ENCODE assay signal across 8 cellular contexts in genomic region chr15:64162478-64162868, GRCh38. TPM values are rescaled to one million over a fixed set of nuclear protein-coding genes. Genes with fewer than 3 reads are reported as not detected.
DNase-seq lines count a peak whose midpoint lies in the region; ATAC-seq and FAIRE-seq lines count a peak whose summit lies in the region.

No MANE protein-coding gene starts in this region.

- H3K9me3 Mint-ChIP-seq in activated naive CD4-positive, alpha-beta T cell treated with anti-CD3 and anti-CD28 coated beads, Interleukin-2, amount 50 U/mL, for 72 hours: no peaks in the 10 kb centered on the region
- no peaks in the 10 kb centered on the region for H3K9me3 Mint-ChIP-seq in stimulated activated effector memory CD8-positive, alpha-beta T cell treated with anti-CD3 and anti-CD28 coated beads, Interleukin-12 subunit alpha, Interleukin-12 subunit beta, amount 100 ng/mL, for 72 hours

- FAIRE-seq in GM19239 (lab: Jason Lieb, UNC): peak; percentile 14

- DNase-seq in GM19239 (ENCODE audit: insufficient read length, low spot score) (no peak), iPS DF 6.9 (ENCODE audit: low read depth, low spot score) (no peak), SHP77 (lab: John Stamatoyannopoulos, UW) (no peak), retina (no peak)
- DNase-seq in activated naive CD4-positive, alpha-beta T cell treated with anti-CD3 and anti-CD28 coated beads, Interleukin-2, amount 50 U/mL, for 72 hours (ENCODE audit: low spot score in 2 of 2): no peak
- no peak for DNase-seq in stimulated activated effector memory CD8-positive, alpha-beta T cell treated with anti-CD3 and anti-CD28 coated beads, Interleukin-12 subunit alpha, Interleukin-12 subunit beta, amount 100 ng/mL, for 72 hours (ENCODE audit: low spot score in 2 of 2)
- DNase-seq in activated CD4-positive, alpha-beta T cell treated with anti-CD3 and anti-CD28 coated beads for 48 hours: no peak

- no CpG with 5 or more reads among the region's 21 CpGs for WGBS in iPS DF 6.9 (ENCODE audit: insufficient coverage, insufficient read length)

- peak; percentile 7 for ATAC-seq in HG03066 (IDR thresholded peaks at IDR 0.05; ENCODE audit: low read depth, unreplicated experiment)
- peak; percentile 26 to 28 for ATAC-seq in activated naive CD4-positive, alpha-beta T cell treated with anti-CD3 and anti-CD28 coated beads, Interleukin-2, amount 50 U/mL, for 72 hours
- peak; percentile 22 for ATAC-seq in stimulated activated effector memory CD8-positive, alpha-beta T cell treated with anti-CD3 and anti-CD28 coated beads, Interleukin-12 subunit alpha, Interleukin-12 subunit beta, amount 100 ng/mL, for 72 hours

- peak overlapping the region; percentile 92 to 98 for H3K27ac Mint-ChIP-seq in activated naive CD4-positive, alpha-beta T cell treated with anti-CD3 and anti-CD28 coated beads, Interleukin-2, amount 50 U/mL, for 72 hours
- H3K27ac Mint-ChIP-seq in stimulated activated effector memory CD8-positive, alpha-beta T cell treated with anti-CD3 and anti-CD28 coated beads, Interleukin-12 subunit alpha, Interleukin-12 subunit beta, amount 100 ng/mL, for 72 hours: peak overlapping the region; percentile 96

- no peaks in the 10 kb centered on the region for H3K4me1 ChIP-seq in iPS DF 6.9 (ENCODE audit: control insufficient read depth, insufficient read depth, low read length)

- no peaks in the 10 kb centered on the region for H3K9me3 ChIP-seq in iPS DF 6.9 (ENCODE audit: control insufficient read depth, insufficient read depth, low read length)

- H3K4me3 Mint-ChIP-seq in stimulated activated effector memory CD8-positive, alpha-beta T cell treated with anti-CD3 and anti-CD28 coated beads, Interleukin-12 subunit alpha, Interleukin-12 subunit beta, amount 100 ng/mL, for 72 hours: peak overlapping the region; percentile 75

- peaks cover 27 to 37% of the 10 kb centered on the region in 2 donors for H3K36me3 Mint-ChIP-seq in activated naive CD4-positive, alpha-beta T cell treated with anti-CD3 and anti-CD28 coated beads, Interleukin-2, amount 50 U/mL, for 72 hours
- peaks cover 70% of the 10 kb centered on the region for H3K36me3 Mint-ChIP-seq in stimulated activated effector memory CD8-positive, alpha-beta T cell treated with anti-CD3 and anti-CD28 coated beads, Interleukin-12 subunit alpha, Interleukin-12 subunit beta, amount 100 ng/mL, for 72 hours

- peaks cover 28% of the 10 kb centered on the region for H3K36me3 ChIP-seq in iPS DF 6.9 (ENCODE audit: control insufficient read depth, insufficient read depth, low read length)

- no peaks in the 10 kb centered on the region for H3K27me3 ChIP-seq in iPS DF 6.9 (ENCODE audit: control insufficient read depth, insufficient read depth, low read length)

- no peak overlapping the region for H3K27ac ChIP-seq in iPS DF 6.9 (ENCODE audit: low read length)

- peaks cover 46% of the 10 kb centered on the region for H3K4me1 Mint-ChIP-seq in stimulated activated effector memory CD8-positive, alpha-beta T cell treated with anti-CD3 and anti-CD28 coated beads, Interleukin-12 subunit alpha, Interleukin-12 subunit beta, amount 100 ng/mL, for 72 hours

- H3K4me3 ChIP-seq in iPS DF 6.9 (ENCODE audit: low read length): peak overlapping the region; percentile 75

RNA-seq across cellular contexts. Expression of gene PPIB, which starts 0.3 kb away (rescaled TPM):
- total RNA-seq in activated naive CD4-positive, alpha-beta T cell treated with anti-CD3 and anti-CD28 coated beads, Interleukin-2, amount 50 U/mL, for 72 hours: 100 to 1,000 TPM; 167 to 264 TPM

RNA-seq across cellular contexts. Expression of gene SNX22, which starts 10.9 kb away (rescaled TPM):
- total RNA-seq in activated naive CD4-positive, alpha-beta T cell treated with anti-CD3 and anti-CD28 coated beads, Interleukin-2, amount 50 U/mL, for 72 hours: 1 to 10 TPM in 1 of 2 donors, under 1 TPM in 1; 0.16 to 1.7 TPM
